ENCODE assay signal across 1 cellular context in the genomic region with DNA sequence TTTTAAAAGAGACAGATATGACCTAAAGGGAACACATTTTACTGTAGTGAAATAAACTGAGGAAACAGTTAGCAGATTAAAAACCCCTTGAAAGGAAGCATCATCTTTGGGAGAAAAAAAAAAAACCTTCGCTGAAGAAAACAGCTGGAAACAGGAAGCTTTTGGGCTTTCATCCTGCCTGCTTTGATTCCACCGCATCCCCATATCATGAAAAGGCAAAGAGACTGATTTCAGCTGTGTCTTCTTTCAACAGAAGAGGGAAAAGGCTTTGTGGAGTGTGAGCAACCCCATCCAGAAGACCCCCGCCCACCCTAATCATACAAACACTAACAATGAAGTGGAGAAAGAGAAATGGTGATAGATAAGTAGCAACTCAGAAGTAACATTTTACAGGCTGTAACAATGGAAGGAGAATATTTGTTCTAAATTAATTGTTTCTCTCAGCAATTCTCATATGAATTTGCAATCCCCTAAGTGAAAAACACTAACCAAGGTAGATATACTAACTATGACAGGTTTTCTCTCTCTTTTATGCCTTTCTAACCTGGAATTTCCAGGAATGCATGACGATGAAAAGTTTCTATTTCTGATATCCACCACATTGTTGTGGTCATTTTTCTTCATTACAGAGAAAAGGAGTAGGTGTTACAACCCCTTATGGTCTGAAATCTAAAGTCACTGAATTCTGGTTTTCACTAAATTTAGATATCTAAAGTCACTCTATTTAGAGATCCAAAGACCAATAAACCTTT.
TF ChIP-seq lines count a peak whose summit lies in the region.

No MANE protein-coding gene starts in this region.

TF ChIP-seq in IMR-90, 13 proteins besides CTCF, POLR2A, EP300 and RAD21 (continued from another document):
- TF ChIP-seq SMC3 (IDR thresholded peaks at IDR 0.05; ENCODE audit: low read depth, low read length) (no peak), MAFK (IDR thresholded peaks at IDR 0.05; ENCODE audit: low read depth, low read length) (no peak), CEBPB (IDR thresholded peaks at IDR 0.05; ENCODE audit: low read depth, low read length) (no peak), MAZ (IDR thresholded peaks at IDR 0.05; ENCODE audit: borderline replicate concordance, low read depth, low read length) (no peak), CHD1 (IDR thresholded peaks at IDR 0.05; ENCODE audit: low read depth, low read length) (no peak), FOS (IDR thresholded peaks at IDR 0.05; ENCODE audit: low read depth, low read length) (no peak)
